ENCODE assay signal across 22 cellular contexts in the genomic region with DNA sequence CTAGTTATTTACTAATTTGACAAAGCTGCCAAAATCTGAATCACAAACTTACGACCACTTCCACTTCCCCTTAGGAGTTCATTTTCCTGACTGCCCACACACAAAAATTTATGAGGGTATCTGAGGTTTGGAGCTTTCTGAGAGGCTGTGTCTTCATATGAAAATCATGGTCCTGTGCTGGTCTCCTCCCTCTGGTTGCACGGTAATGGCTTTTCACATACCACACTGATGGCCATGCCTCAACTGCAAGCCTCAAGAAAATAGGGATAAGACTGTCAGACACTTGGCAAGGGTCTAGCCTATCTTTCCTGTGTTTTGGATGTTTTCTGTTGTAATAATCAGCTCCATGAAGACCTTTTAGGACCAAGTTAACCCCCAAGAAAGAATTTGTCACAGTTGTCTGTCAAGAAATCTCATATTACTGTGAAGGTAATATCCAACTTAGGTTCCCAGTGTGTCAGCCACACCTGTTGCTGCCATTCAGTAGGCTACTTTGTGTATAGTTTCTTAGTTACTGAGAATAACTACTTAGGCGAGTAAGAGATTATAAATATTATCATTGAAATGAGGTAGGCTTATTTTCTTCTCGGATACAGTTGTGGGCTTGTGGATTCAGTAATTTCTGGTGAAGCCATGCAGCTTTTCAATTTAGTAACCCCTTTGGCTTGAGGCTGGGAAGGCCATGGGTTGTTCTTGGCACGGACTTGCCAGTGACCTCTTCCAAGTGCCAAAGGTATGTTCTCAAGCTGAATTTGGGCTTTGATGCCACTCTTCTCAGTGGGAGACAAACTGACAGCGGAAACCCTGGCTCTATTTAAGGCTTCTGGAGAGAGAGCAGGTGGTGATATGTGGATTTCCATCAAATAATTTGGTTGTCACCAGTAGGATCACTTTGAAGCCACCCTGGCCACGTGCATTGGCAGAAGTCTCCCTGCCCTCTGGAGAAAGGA.
DNase-seq lines count a peak whose midpoint lies in the region; ATAC-seq, FAIRE-seq and TF ChIP-seq lines count a peak whose summit lies in the region.
"Had no signal": no experiment of that assay in that cellular context is flagged by ENCODE, and none has a peak within 500 bp of the region (broad histone marks: within the 10 kb centered on the region; RNA-seq: fewer than 3 reads in every experiment).

No MANE protein-coding gene starts in this region.

- intact Hi-C loops in esophagus muscularis mucosa (cut with DNase I) (no loop called here), psoas muscle (cut with DNase I) (loop anchor here in 1 of 2 donors (2.0 kb wide), 1 partner anchor 55 kb away; no protein-coding TSS in a partner anchor), kidney (cut with DNase I) (no loop called here), adrenal gland (cut with DNase I) (no loop called here)

- ATAC-seq in psoas muscle: peak; percentile 84 to 90 (median 88)
- ATAC-seq in GM19035 (IDR thresholded peaks at IDR 0.05; ENCODE audit: unreplicated experiment): no peak
- ATAC-seq: HCT116 had no signal

- no peak for TF ChIP-seq POLR2A in esophagus muscularis mucosa (IDR thresholded peaks at IDR 0.05; ENCODE audit: low read depth)
- no peak for TF ChIP-seq POLR2A in tibial nerve (IDR thresholded peaks at IDR 0.05)
- no peak for TF ChIP-seq POLR2A in adrenal gland (IDR thresholded peaks at IDR 0.05)

- H3K27ac ChIP-seq in esophagus muscularis mucosa (replicated peaks in 1 of 4) (no peak overlapping the region), psoas muscle (peak overlapping the region; percentile 87), skeletal muscle tissue (ENCODE audit: low read depth, low read length) (peak overlapping the region; percentile 90), kidney (ENCODE audit: low read depth in 2 of 2, low read length in 2 of 2) (no peak overlapping the region), tibial nerve (no peak overlapping the region), adrenal gland (no peak overlapping the region)
- H3K27ac ChIP-seq: GM23248 had no signal

- 82% methylated on average over 7 of the region's 7 CpGs for whole genome bisulfite sequencing in esophagus muscularis mucosa
- WGBS in psoas muscle, 3 donors: 26 to 38% (median 27%) methylated on average over 7 of the region's 7 CpGs
- WGBS in tibial nerve, 2 donors: 79 to 82% methylated on average over 7 of the region's 7 CpGs
- WGBS in adrenal gland, 4 donors: 66 to 78% (median 73%) methylated on average over 5 to 7 of the region's 7 CpGs

- H3K36me3 ChIP-seq in esophagus muscularis mucosa (no peaks in the 10 kb centered on the region), psoas muscle (ENCODE audit: insufficient read depth in 1 of 2, low read depth in 1 of 2) (no peaks in the 10 kb centered on the region), skeletal muscle tissue (ENCODE audit: control insufficient read depth in 3 of 3, insufficient read depth in 3 of 3, low read length in 3 of 3) (no peaks in the 10 kb centered on the region), kidney (ENCODE audit: control insufficient read depth in 1 of 2, insufficient read depth in 2 of 2, low read length in 2 of 2) (no peaks in the 10 kb centered on the region), tibial nerve (no peaks in the 10 kb centered on the region), adrenal gland (replicated peaks in 1 of 2) (no peaks in the 10 kb centered on the region)

- no peak for TF ChIP-seq EP300 in esophagus muscularis mucosa (IDR thresholded peaks at IDR 0.05)
- no peak for TF ChIP-seq EP300 in tibial nerve (IDR thresholded peaks at IDR 0.05)

- H3K9ac ChIP-seq in skeletal muscle tissue (ENCODE audit: low read depth in 1 of 3, low read length in 3 of 3) (peak overlapping the region; percentile 35 to 51 (median 46)), kidney (ENCODE audit: low read length in 2 of 2) (no peak overlapping the region)
- H3K9ac ChIP-seq: GM23248 had no signal

- H3K27me3 ChIP-seq in esophagus muscularis mucosa (no peaks in the 10 kb centered on the region), psoas muscle (ENCODE audit: insufficient read depth in 3 of 3, low read length in 2 of 3) (no peaks in the 10 kb centered on the region), skeletal muscle tissue (ENCODE audit: control insufficient read depth in 3 of 3, insufficient read depth in 3 of 3, low read length in 3 of 3) (no peaks in the 10 kb centered on the region), tibial nerve (no peaks in the 10 kb centered on the region), adrenal gland (no peaks in the 10 kb centered on the region)

- H3K4me3 ChIP-seq in esophagus muscularis mucosa (no peak overlapping the region), psoas muscle (peak overlapping the region; percentile 27), skeletal muscle tissue (ENCODE audit: low read length in 3 of 3) (peak overlapping the region in 2 of 3 donors; percentile 8 to 37), kidney (ENCODE audit: low read length in 2 of 2) (no peak overlapping the region), tibial nerve (no peak overlapping the region), adrenal gland (no peak overlapping the region)
- H3K4me3 ChIP-seq: GM23248 had no signal

- H3K9me3 ChIP-seq in esophagus muscularis mucosa (no peaks in the 10 kb centered on the region), psoas muscle (peaks cover 3% of the 10 kb centered on the region), skeletal muscle tissue (ENCODE audit: control insufficient read depth in 3 of 3, low read length in 3 of 3) (no peaks in the 10 kb centered on the region), kidney (ENCODE audit: control insufficient read depth in 1 of 2, low read length in 2 of 2) (no peaks in the 10 kb centered on the region), tibial nerve (no peaks in the 10 kb centered on the region), adrenal gland (replicated peaks in 1 of 3) (no peaks in the 10 kb centered on the region)

- FAIRE-seq in kidney (lab: Jason Lieb, UNC): no peak
- FAIRE-seq: GM12891, GM18507, GM19239 had no signal

- DNase-seq in LHCN-M2 (ENCODE audit: low read depth) (peak; percentile 11), esophagus muscularis mucosa (ENCODE audit: extremely low spot score) (peak; percentile 45), psoas muscle (peak; percentile 40 to 63), kidney (no peak), tibial nerve (ENCODE audit: low spot score in 2 of 2) (no peak), adrenal gland (no peak)
- DNase-seq: C1 segment of cervical spinal cord; Calu3; CD4-positive, alpha-beta memory T cell; COR-L47; DMS53; DMS79 treated with DMSO at 0.1 percent for 48 hours; GF-D8; GM23248; H9; HFFc6 had no signal

- TF ChIP-seq CTCF in esophagus muscularis mucosa (IDR thresholded peaks at IDR 0.05): no peak
- no peak for TF ChIP-seq CTCF in psoas muscle (IDR thresholded peaks at IDR 0.05)
- no peak for TF ChIP-seq CTCF in kidney (IDR thresholded peaks at IDR 0.05; ENCODE audit: borderline replicate concordance, extremely low read depth, insufficient read depth)
- TF ChIP-seq CTCF in tibial nerve (IDR thresholded peaks at IDR 0.05): no peak
- TF ChIP-seq CTCF in adrenal gland (IDR thresholded peaks at IDR 0.05): no peak

- H3K4me1 ChIP-seq in esophagus muscularis mucosa (no peaks in the 10 kb centered on the region), psoas muscle (peaks cover 45% of the 10 kb centered on the region), skeletal muscle tissue (ENCODE audit: control insufficient read depth in 3 of 3, insufficient read depth in 3 of 3, low read length in 3 of 3) (peaks cover 27 to 33% (median 32%) of the 10 kb centered on the region in 3 donors), kidney (ENCODE audit: control insufficient read depth in 1 of 2, insufficient read depth in 1 of 2, low read depth in 1 of 2, low read length in 2 of 2) (no peaks in the 10 kb centered on the region), tibial nerve (no peaks in the 10 kb centered on the region), adrenal gland (replicated peaks in 1 of 2) (no peaks in the 10 kb centered on the region)

Comparison
In these comparisons a context has a peak if more than half of its experiments do, and no peak if none do; other contexts are left out.
1. DNase-seq: peak in LHCN-M2 (single experiment), esophagus muscularis mucosa (single experiment) and psoas muscle (2 of 2); none in kidney (single experiment), tibial nerve (0 of 2) and adrenal gland (0 of 7).
2. H3K27ac ChIP-seq: peak in psoas muscle (single experiment) and skeletal muscle tissue (single experiment); none in esophagus muscularis mucosa (0 of 4), kidney (0 of 2), tibial nerve (0 of 4) and adrenal gland (0 of 5).
3. H3K4me3 ChIP-seq: peak in psoas muscle (single experiment) and skeletal muscle tissue (2 of 3); none in esophagus muscularis mucosa (0 of 4), kidney (0 of 2), tibial nerve (0 of 4) and adrenal gland (0 of 4).
4. H3K9ac ChIP-seq: peak in skeletal muscle tissue (3 of 3); none in kidney (0 of 2).